Comparison of ENCODE assay signal across 1 cellular context in genomic region chr5:127585661-127586060, GRCh38.
TF ChIP-seq lines count a peak whose summit lies in the region.

No MANE protein-coding gene starts in this region.

TF ChIP-seq in H1, 55 proteins besides CTCF, POLR2A, EP300 and RAD21 (continued from another document):
- TF ChIP-seq CHD7 (IDR thresholded peaks at IDR 0.05; ENCODE audit: insufficient replicate concordance, low read length) (no peak), BACH1 (IDR thresholded peaks at IDR 0.05; ENCODE audit: low read length) (no peak), ATF3 (IDR thresholded peaks at IDR 0.05; ENCODE audit: insufficient read depth, low read depth, low read length) (no peak), RFX5 (IDR thresholded peaks at IDR 0.05; ENCODE audit: borderline replicate concordance, low read depth, low read length) (no peak), GABPA (IDR thresholded peaks at IDR 0.05; ENCODE audit: borderline replicate concordance, insufficient read depth, low read length) (no peak), TCF12 (IDR thresholded peaks at IDR 0.05; ENCODE audit: low read depth, low read length) (no peak), SIN3A (conservative IDR thresholded peaks at IDR 0.05 in 1 of 2, IDR thresholded peaks at IDR 0.05 in 1 of 2; ENCODE audit: low read depth in 1 of 2, low read length in 2 of 2) (no peak), KDM5A (IDR thresholded peaks at IDR 0.05; ENCODE audit: low read length) (no peak)
TF ChIP-seq in H1: peak in this region for 0.
